ENCODE assay signal across 16 cellular contexts in genomic region chr7:85489498-85489897, GRCh38.
A peak's percentile ranks its signal among the peaks of the same experiment; 100 is the strongest.
DNase-seq lines count a peak whose midpoint lies in the region; ATAC-seq and TF ChIP-seq lines count a peak whose summit lies in the region.
"Had no signal": no experiment of that assay in that cellular context is flagged by ENCODE, and none has a peak within 500 bp of the region (broad histone marks: within the 10 kb centered on the region; RNA-seq: fewer than 3 reads in every experiment).

No MANE protein-coding gene starts in this region.

- TF ChIP-seq RAD21 in SK-N-SH (IDR thresholded peaks at IDR 0.05; ENCODE audit: low read length) = no peak

- H3K9me2 ChIP-seq in SK-N-SH = no peaks in the 10 kb centered on the region

- peaks cover 4% of the 10 kb centered on the region; the same call in 1 of the 2 replicates for H3K9me3 ChIP-seq in SK-N-SH
- H3K9me3 ChIP-seq: colonic mucosa had no signal

- H2AFZ ChIP-seq in SK-N-SH (ENCODE audit: low read depth) = no peak overlapping the region

- TF ChIP-seq EP300 in SK-N-SH (IDR thresholded peaks at IDR 0.05; ENCODE audit: borderline replicate concordance in 1 of 2, low read depth in 1 of 2, low read length in 1 of 2) = peak; percentile 24 to 96; a peak in 3 of 4 replicates

- peaks cover 18% of the 10 kb centered on the region for H3F3A ChIP-seq in SK-N-SH (replicated peaks; ENCODE audit: insufficient read depth)

- POLR2A ChIA-PET in AG04449 (lab: Yijun Ruan, JAX) (interaction anchor here (0.7 to 1.5 kb wide), 3 partner anchors 9 to 363 kb away, joined by 4 to 5 read pairs (median 4); no protein-coding TSS in a partner anchor), SK-N-SH (lab: Yijun Ruan, JAX) (interaction anchor here (0.7 kb wide), 1 partner anchor 26 kb away, joined by 3 read pairs; no protein-coding TSS in a partner anchor)

- no peaks in the 10 kb centered on the region for H3K27me3 ChIP-seq in SK-N-SH (ENCODE audit: insufficient read depth)
- H3K27me3 ChIP-seq: colonic mucosa had no signal

- H4K20me1 ChIP-seq in SK-N-SH (ENCODE audit: insufficient read depth) = no peaks in the 10 kb centered on the region

- WGBS in SK-N-SH (ENCODE audit: low lambda C conversion rate) = 14% methylated on average over 3 of the region's 3 CpGs

- H3K4me2 ChIP-seq in SK-N-SH = no peak overlapping the region
- H3K4me2 ChIP-seq: KMS-11 had no signal

- H3K79me2 ChIP-seq in SK-N-SH (ENCODE audit: insufficient read depth) = no peaks in the 10 kb centered on the region

- TF ChIP-seq CTCF in AG04449 (IDR thresholded peaks at IDR 0.05; ENCODE audit: insufficient read depth, low read length, missing control alignments) = no peak
- no peak for TF ChIP-seq CTCF in SK-N-SH (IDR thresholded peaks at IDR 0.05)
- no peak for TF ChIP-seq CTCF in fibroblast of pulmonary artery (IDR thresholded peaks at IDR 0.05; ENCODE audit: low read length, missing control alignments)

- peak; percentile 73 for DNase-seq in AG04449 (ENCODE audit: low read depth, low spot score)
- DNase-seq in H4 (ENCODE audit: low spot score) = peak; percentile 96
- DNase-seq in SK-N-SH = no peak
- DNase-seq in fibroblast of pulmonary artery (ENCODE audit: low read depth) = peak; percentile 67
- DNase-seq in NCI-H2171 treated with DMSO at 0.1 percent for 48 hours (lab: John Stamatoyannopoulos, UW) = no peak
- DNase-seq in NOMO-1 treated with dmso at 0.1 percent for 144 hours (lab: John Stamatoyannopoulos, UW; ENCODE audit: unreplicated experiment) = no peak
- DNase-seq: ACHN; activated naive CD8-positive, alpha-beta T cell treated with anti-CD3 and anti-CD28 coated beads for 36 hours; colonic mucosa; NCI-H1436 treated with DMSO at 0.1 percent for 48 hours; NCI-H510A treated with DMSO at 0.1 percent for 48 hours; nucleus accumbens; stimulated activated naive CD8-positive, alpha-beta T cell treated with anti-CD3 and anti-CD28 coated beads, Interleukin-15, amount 100 ng/mL, for 72 hours had no signal

- CTCF ChIA-PET in AG04449 (lab: Yijun Ruan, JAX) (interaction anchor here (1.1 kb wide), 1 partner anchor 15 kb away, joined by 3 read pairs; no protein-coding TSS in a partner anchor), SK-N-SH (lab: Yijun Ruan, JAX) (interaction anchor here (1.0 kb wide), 1 partner anchor 15 kb away, joined by 3 read pairs; no protein-coding TSS in a partner anchor)

- peak overlapping the region in 1 of 2 experiments; percentile 60; a peak in 2 of 4 replicates for H3K27ac ChIP-seq in SK-N-SH (ENCODE audit: low read depth in 2 of 2, low read length in 1 of 2)
- H3K27ac ChIP-seq: colonic mucosa, KMS-11 had no signal

- no peak for ATAC-seq in HG02642 (IDR thresholded peaks at IDR 0.05; ENCODE audit: poor library complexity, unreplicated experiment)
- ATAC-seq in HG02623 (IDR thresholded peaks at IDR 0.05; ENCODE audit: unreplicated experiment) = no peak
- ATAC-seq: stimulated activated naive CD8-positive, alpha-beta T cell treated with anti-CD3 and anti-CD28 coated beads, Interleukin-15, amount 100 ng/mL, for 72 hours had no signal

- no peaks in the 10 kb centered on the region for H3K36me3 ChIP-seq in SK-N-SH (replicated peaks in 1 of 2; ENCODE audit: control insufficient read depth in 1 of 2, insufficient read depth in 2 of 2, low read length in 1 of 2)
- H3K36me3 ChIP-seq: colonic mucosa had no signal

- peaks cover 0 to 9% of the 10 kb centered on the region in 2 experiments; a peak in 1 of 4 replicates for H3K4me1 ChIP-seq in SK-N-SH (ENCODE audit: control insufficient read depth in 1 of 2, insufficient read depth in 2 of 2, low read depth in 1 of 2, low read length in 1 of 2)
- H3K4me1 ChIP-seq: colonic mucosa had no signal

- H3K4me3 ChIP-seq in AG04449 (ENCODE audit: low read depth, low read length) = no peak overlapping the region
- no peak overlapping the region for H3K4me3 ChIP-seq in SK-N-SH (ENCODE audit: low read depth in 2 of 2, low read length in 1 of 2)
- H3K4me3 ChIP-seq in fibroblast of pulmonary artery (replicated peaks; ENCODE audit: low read depth, low read length) = no peak overlapping the region
- H3K4me3 ChIP-seq: colonic mucosa had no signal

- H3K9ac ChIP-seq in SK-N-SH = no peak overlapping the region
- H3K9ac ChIP-seq: KMS-11 had no signal

TF ChIP-seq in SK-N-SH, 30 proteins besides CTCF, POLR2A, EP300 and RAD21:
- TF ChIP-seq TAF1 (IDR thresholded peaks at IDR 0.05; ENCODE audit: borderline replicate concordance, low read depth, low read length) (peak; percentile 35; the same call in 1 of the 2 replicates), FOXM1 (IDR thresholded peaks at IDR 0.05; ENCODE audit: low read depth) (peak; percentile 90), NFIC (IDR thresholded peaks at IDR 0.05; ENCODE audit: borderline replicate concordance) (peak; percentile 75; the same call in 1 of the 2 replicates), RXRA (IDR thresholded peaks at IDR 0.05; ENCODE audit: borderline replicate concordance, low read depth) (peak; percentile 35; the same call in 1 of the 2 replicates), ELF1 (IDR thresholded peaks at IDR 0.05) (no peak), RCOR1 (IDR thresholded peaks at IDR 0.05; ENCODE audit: low read length) (no peak), JUND (IDR thresholded peaks at IDR 0.05) (peak; percentile 95), CHD2 (IDR thresholded peaks at IDR 0.05; ENCODE audit: low read length, partially characterized antibody) (no peak), TCF12 (IDR thresholded peaks at IDR 0.05) (peak; percentile 97), IRF3 (IDR thresholded peaks at IDR 0.05; ENCODE audit: low read depth, low read length) (no peak), RFX5 (IDR thresholded peaks at IDR 0.05; ENCODE audit: low read length) (no peak), MEF2A (IDR thresholded peaks at IDR 0.05; ENCODE audit: borderline replicate concordance, low read depth) (peak; percentile 86), POLR2AphosphoS5 (IDR thresholded peaks at IDR 0.05; ENCODE audit: low read depth, low read length) (peak; percentile 66; the same call in 1 of the 2 replicates), TEAD4 (IDR thresholded peaks at IDR 0.05; ENCODE audit: borderline replicate concordance, insufficient read depth) (peak; percentile 88), FOSL2 (IDR thresholded peaks at IDR 0.05; ENCODE audit: borderline replicate concordance, low read depth) (peak; percentile 92), PBX3 (IDR thresholded peaks at IDR 0.05) (peak; percentile 88), GATA2 (CRISPR knock-in tag; IDR thresholded peaks at IDR 0.05) (no peak), FOXJ3 (CRISPR knock-in tag; IDR thresholded peaks at IDR 0.05) (no peak), NRF1 (IDR thresholded peaks at IDR 0.05; ENCODE audit: low read depth, low read length) (no peak)
- TF ChIP-seq, protein P1, sequence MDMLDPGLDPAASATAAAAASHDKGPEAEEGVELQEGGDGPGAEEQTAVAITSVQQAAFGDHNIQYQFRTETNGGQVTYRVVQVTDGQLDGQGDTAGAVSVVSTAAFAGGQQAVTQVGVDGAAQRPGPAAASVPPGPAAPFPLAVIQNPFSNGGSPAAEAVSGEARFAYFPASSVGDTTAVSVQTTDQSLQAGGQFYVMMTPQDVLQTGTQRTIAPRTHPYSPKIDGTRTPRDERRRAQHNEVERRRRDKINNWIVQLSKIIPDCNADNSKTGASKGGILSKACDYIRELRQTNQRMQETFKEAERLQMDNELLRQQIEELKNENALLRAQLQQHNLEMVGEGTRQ (IDR thresholded peaks at IDR 0.05; ENCODE audit: borderline replicate concordance, low read depth, low read length) = no peak
- TF ChIP-seq, protein P2, sequence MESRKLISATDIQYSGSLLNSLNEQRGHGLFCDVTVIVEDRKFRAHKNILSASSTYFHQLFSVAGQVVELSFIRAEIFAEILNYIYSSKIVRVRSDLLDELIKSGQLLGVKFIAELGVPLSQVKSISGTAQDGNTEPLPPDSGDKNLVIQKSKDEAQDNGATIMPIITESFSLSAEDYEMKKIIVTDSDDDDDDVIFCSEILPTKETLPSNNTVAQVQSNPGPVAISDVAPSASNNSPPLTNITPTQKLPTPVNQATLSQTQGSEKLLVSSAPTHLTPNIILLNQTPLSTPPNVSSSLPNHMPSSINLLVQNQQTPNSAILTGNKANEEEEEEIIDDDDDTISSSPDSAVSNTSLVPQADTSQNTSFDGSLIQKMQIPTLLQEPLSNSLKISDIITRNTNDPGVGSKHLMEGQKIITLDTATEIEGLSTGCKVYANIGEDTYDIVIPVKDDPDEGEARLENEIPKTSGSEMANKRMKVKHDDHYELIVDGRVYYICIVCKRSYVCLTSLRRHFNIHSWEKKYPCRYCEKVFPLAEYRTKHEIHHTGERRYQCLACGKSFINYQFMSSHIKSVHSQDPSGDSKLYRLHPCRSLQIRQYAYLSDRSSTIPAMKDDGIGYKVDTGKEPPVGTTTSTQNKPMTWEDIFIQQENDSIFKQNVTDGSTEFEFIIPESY (IDR thresholded peaks at IDR 0.05; ENCODE audit: borderline replicate concordance, low read depth) = peak; percentile 79
- TF ChIP-seq, protein P3, sequence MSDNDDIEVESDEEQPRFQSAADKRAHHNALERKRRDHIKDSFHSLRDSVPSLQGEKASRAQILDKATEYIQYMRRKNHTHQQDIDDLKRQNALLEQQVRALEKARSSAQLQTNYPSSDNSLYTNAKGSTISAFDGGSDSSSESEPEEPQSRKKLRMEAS (IDR thresholded peaks at IDR 0.05; ENCODE audit: low read depth) = peak; percentile 67
TF ChIP-seq in SK-N-SH: peak in this region for 13.

Comparison
In these comparisons a context has a peak if more than half of its experiments do, and no peak if none do; other contexts are left out.
1. DNase-seq: peak in AG04449 (single experiment), H4 (single experiment) and fibroblast of pulmonary artery (single experiment); none in SK-N-SH (single experiment), NCI-H2171 treated with DMSO at 0.1 percent for 48 hours (single experiment) and NOMO-1 treated with dmso at 0.1 percent for 144 hours (single experiment).